Comparison of ENCODE assay signal across 1 cellular context in the genomic region with DNA sequence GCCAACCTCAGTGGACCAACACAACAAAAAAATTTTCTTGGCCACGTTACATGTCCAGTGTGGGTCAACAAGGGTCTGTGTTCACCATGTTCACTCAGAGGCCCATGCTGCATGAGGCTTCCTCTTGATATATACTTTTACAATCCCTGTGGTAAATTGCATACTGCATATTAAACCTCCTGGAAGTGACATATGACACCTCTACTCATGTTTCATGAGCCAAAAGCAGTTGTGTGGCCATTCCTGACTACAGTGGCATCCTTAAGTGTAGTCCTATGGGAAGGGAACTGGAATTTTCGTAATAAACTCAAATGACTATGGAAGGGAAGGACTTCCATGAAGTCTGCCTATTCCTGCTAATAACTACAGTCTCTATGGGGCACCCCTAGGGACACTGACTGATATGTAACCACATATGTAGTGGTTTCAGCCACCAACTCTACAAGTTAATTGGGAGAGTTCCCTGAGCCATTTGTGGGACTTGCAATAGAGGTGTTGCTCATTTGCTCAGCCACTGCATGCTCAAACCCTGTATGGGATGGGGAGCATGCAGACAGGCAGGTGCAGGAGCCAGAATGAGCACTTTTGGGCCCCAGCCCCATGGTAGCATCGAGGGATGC.
TF ChIP-seq lines count a peak whose summit lies in the region.

No MANE protein-coding gene starts in this region.

TF ChIP-seq in HEK293, 187 proteins besides CTCF, POLR2A, EP300 and RAD21 (continued from another document and continues in another):
- TF ChIP-seq, protein P1, sequence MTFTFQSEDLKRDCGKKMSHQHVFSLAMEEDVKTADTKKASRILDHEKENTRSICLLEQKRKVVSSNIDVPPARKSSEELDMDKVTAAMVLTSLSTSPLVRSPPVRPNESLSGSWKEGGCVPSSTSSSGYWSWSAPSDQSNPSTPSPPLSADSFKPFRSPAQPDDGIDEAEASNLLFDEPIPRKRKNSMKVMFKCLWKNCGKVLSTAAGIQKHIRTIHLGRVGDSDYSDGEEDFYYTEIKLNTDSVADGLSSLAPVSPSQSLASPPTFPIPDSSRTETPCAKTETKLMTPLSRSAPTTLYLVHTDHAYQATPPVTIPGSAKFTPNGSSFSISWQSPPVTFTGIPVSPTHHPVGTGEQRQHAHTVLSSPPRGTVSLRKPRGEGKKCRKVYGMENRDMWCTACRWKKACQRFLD (tag by site-specific recombination; IDR thresholded peaks at IDR 0.05): no peak
- TF ChIP-seq ZNF2 (tag by site-specific recombination; IDR thresholded peaks at IDR 0.05): no peak
- peak; percentile 30; the same call in 1 of the 2 replicates for TF ChIP-seq MZF1 (tag by site-specific recombination; IDR thresholded peaks at IDR 0.05; ENCODE audit: borderline replicate concordance)
- no peak for TF ChIP-seq ZNF76 (tag by site-specific recombination; IDR thresholded peaks at IDR 0.05; ENCODE audit: borderline replicate concordance, low read depth)
- TF ChIP-seq FEZF1 (tag by site-specific recombination; IDR thresholded peaks at IDR 0.05): peak; percentile 38
- TF ChIP-seq ZSCAN16 (tag by site-specific recombination; IDR thresholded peaks at IDR 0.05): no peak
- no peak for TF ChIP-seq KLF10 (tag by site-specific recombination; IDR thresholded peaks at IDR 0.05)
- TF ChIP-seq, protein P2, sequence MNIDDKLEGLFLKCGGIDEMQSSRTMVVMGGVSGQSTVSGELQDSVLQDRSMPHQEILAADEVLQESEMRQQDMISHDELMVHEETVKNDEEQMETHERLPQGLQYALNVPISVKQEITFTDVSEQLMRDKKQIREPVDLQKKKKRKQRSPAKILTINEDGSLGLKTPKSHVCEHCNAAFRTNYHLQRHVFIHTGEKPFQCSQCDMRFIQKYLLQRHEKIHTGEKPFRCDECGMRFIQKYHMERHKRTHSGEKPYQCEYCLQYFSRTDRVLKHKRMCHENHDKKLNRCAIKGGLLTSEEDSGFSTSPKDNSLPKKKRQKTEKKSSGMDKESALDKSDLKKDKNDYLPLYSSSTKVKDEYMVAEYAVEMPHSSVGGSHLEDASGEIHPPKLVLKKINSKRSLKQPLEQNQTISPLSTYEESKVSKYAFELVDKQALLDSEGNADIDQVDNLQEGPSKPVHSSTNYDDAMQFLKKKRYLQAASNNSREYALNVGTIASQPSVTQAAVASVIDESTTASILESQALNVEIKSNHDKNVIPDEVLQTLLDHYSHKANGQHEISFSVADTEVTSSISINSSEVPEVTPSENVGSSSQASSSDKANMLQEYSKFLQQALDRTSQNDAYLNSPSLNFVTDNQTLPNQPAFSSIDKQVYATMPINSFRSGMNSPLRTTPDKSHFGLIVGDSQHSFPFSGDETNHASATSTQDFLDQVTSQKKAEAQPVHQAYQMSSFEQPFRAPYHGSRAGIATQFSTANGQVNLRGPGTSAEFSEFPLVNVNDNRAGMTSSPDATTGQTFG (tag by site-specific recombination; IDR thresholded peaks at IDR 0.05; ENCODE audit: borderline replicate concordance): no peak
- no peak for TF ChIP-seq ZNF354C (tag by site-specific recombination; IDR thresholded peaks at IDR 0.05; ENCODE audit: borderline replicate concordance, low read depth)
- TF ChIP-seq, protein P3, sequence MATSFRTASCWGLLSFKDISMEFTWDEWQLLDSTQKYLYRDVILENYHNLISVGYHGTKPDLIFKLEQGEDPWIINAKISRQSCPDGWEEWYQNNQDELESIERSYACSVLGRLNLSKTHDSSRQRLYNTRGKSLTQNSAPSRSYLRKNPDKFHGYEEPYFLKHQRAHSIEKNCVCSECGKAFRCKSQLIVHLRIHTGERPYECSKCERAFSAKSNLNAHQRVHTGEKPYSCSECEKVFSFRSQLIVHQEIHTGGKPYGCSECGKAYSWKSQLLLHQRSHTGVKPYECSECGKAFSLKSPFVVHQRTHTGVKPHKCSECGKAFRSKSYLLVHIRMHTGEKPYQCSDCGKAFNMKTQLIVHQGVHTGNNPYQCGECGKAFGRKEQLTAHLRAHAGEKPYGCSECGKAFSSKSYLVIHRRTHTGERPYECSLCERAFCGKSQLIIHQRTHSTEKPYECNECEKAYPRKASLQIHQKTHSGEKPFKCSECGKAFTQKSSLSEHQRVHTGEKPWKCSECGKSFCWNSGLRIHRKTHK (tag by site-specific recombination; IDR thresholded peaks at IDR 0.05): no peak
- TF ChIP-seq ZNF473 (tag by site-specific recombination; IDR thresholded peaks at IDR 0.05): no peak
- TF ChIP-seq ZNF830 (tag by site-specific recombination; IDR thresholded peaks at IDR 0.05; ENCODE audit: low read depth): no peak
- TF ChIP-seq ZFP41 (tag by site-specific recombination; IDR thresholded peaks at IDR 0.05; ENCODE audit: borderline replicate concordance): no peak
- no peak for TF ChIP-seq ZBTB7A (tag by site-specific recombination; IDR thresholded peaks at IDR 0.05; ENCODE audit: low read depth)
- TF ChIP-seq KLF7 (tag by site-specific recombination; IDR thresholded peaks at IDR 0.05; ENCODE audit: borderline replicate concordance): no peak
- TF ChIP-seq ZNF248 (tag by site-specific recombination; IDR thresholded peaks at IDR 0.05): no peak
- TF ChIP-seq GFI1B (tag by site-specific recombination; IDR thresholded peaks at IDR 0.05): no peak
- TF ChIP-seq, protein P4, sequence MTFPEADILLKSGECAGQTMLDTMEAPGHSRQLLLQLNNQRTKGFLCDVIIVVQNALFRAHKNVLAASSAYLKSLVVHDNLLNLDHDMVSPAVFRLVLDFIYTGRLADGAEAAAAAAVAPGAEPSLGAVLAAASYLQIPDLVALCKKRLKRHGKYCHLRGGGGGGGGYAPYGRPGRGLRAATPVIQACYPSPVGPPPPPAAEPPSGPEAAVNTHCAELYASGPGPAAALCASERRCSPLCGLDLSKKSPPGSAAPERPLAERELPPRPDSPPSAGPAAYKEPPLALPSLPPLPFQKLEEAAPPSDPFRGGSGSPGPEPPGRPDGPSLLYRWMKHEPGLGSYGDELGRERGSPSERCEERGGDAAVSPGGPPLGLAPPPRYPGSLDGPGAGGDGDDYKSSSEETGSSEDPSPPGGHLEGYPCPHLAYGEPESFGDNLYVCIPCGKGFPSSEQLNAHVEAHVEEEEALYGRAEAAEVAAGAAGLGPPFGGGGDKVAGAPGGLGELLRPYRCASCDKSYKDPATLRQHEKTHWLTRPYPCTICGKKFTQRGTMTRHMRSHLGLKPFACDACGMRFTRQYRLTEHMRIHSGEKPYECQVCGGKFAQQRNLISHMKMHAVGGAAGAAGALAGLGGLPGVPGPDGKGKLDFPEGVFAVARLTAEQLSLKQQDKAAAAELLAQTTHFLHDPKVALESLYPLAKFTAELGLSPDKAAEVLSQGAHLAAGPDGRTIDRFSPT (tag by site-specific recombination; IDR thresholded peaks at IDR 0.05): no peak
- TF ChIP-seq YY2 (tag by site-specific recombination; IDR thresholded peaks at IDR 0.05): no peak
- TF ChIP-seq ZNF585B (tag by site-specific recombination; IDR thresholded peaks at IDR 0.05): no peak
- peak; percentile 15; the same call in 1 of the 2 replicates for TF ChIP-seq ZNF10 (tag by site-specific recombination; IDR thresholded peaks at IDR 0.05)
- TF ChIP-seq YY1 (tag by site-specific recombination; IDR thresholded peaks at IDR 0.05): no peak
- TF ChIP-seq, protein P5, sequence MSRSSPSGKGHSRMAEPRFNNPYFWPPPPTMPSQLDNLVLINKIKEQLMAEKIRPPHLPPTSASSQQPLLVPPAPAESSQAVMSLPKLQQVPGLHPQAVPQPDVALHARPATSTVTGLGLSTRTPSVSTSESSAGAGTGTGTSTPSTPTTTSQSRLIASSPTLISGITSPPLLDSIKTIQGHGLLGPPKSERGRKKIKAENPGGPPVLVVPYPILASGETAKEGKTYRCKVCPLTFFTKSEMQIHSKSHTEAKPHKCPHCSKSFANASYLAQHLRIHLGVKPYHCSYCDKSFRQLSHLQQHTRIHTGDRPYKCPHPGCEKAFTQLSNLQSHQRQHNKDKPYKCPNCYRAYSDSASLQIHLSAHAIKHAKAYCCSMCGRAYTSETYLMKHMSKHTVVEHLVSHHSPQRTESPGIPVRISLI (tag by site-specific recombination; IDR thresholded peaks at IDR 0.05): no peak
- TF ChIP-seq, protein P6, sequence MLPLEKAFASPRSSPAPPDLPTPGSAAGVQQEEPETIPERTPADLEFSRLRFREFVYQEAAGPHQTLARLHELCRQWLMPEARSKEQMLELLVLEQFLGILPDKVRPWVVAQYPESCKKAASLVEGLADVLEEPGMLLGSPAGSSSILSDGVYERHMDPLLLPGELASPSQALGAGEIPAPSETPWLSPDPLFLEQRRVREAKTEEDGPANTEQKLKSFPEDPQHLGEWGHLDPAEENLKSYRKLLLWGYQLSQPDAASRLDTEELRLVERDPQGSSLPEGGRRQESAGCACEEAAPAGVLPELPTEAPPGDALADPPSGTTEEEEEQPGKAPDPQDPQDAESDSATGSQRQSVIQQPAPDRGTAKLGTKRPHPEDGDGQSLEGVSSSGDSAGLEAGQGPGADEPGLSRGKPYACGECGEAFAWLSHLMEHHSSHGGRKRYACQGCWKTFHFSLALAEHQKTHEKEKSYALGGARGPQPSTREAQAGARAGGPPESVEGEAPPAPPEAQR (tag by site-specific recombination; IDR thresholded peaks at IDR 0.05): no peak
- no peak for TF ChIP-seq ZNF366 (tag by site-specific recombination; conservative IDR thresholded peaks at IDR 0.05)
- TF ChIP-seq, protein P7, sequence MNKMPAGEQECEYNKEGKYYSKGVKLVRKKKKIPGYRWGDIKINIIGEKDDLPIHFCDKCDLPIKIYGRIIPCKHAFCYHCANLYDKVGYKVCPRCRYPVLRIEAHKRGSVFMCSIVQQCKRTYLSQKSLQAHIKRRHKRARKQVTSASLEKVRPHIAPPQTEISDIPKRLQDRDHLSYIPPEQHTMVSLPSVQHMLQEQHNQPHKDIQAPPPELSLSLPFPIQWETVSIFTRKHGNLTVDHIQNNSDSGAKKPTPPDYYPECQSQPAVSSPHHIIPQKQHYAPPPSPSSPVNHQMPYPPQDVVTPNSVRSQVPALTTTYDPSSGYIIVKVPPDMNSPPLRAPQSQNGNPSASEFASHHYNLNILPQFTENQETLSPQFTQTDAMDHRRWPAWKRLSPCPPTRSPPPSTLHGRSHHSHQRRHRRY (tag by site-specific recombination; IDR thresholded peaks at IDR 0.05): no peak
- no peak for TF ChIP-seq ZNF501 (tag by site-specific recombination; IDR thresholded peaks at IDR 0.05)
- no peak for TF ChIP-seq ZNF610 (tag by site-specific recombination; IDR thresholded peaks at IDR 0.05; ENCODE audit: borderline replicate concordance)
- TF ChIP-seq, protein P8, sequence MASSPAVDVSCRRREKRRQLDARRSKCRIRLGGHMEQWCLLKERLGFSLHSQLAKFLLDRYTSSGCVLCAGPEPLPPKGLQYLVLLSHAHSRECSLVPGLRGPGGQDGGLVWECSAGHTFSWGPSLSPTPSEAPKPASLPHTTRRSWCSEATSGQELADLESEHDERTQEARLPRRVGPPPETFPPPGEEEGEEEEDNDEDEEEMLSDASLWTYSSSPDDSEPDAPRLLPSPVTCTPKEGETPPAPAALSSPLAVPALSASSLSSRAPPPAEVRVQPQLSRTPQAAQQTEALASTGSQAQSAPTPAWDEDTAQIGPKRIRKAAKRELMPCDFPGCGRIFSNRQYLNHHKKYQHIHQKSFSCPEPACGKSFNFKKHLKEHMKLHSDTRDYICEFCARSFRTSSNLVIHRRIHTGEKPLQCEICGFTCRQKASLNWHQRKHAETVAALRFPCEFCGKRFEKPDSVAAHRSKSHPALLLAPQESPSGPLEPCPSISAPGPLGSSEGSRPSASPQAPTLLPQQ (tag by site-specific recombination; IDR thresholded peaks at IDR 0.05): no peak
- TF ChIP-seq, protein P9, sequence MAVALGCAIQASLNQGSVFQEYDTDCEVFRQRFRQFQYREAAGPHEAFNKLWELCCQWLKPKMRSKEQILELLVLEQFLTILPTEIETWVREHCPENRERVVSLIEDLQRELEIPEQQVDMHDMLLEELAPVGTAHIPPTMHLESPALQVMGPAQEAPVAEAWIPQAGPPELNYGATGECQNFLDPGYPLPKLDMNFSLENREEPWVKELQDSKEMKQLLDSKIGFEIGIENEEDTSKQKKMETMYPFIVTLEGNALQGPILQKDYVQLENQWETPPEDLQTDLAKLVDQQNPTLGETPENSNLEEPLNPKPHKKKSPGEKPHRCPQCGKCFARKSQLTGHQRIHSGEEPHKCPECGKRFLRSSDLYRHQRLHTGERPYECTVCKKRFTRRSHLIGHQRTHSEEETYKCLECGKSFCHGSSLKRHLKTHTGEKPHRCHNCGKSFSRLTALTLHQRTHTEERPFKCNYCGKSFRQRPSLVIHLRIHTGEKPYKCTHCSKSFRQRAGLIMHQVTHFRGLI (tag by site-specific recombination; IDR thresholded peaks at IDR 0.05): no peak
- no peak for TF ChIP-seq ZNF670 (tag by site-specific recombination; IDR thresholded peaks at IDR 0.05; ENCODE audit: low read depth)
- no peak for TF ChIP-seq ZNF23 (tag by site-specific recombination; IDR thresholded peaks at IDR 0.05; ENCODE audit: borderline replicate concordance)
- TF ChIP-seq ZNF169 (tag by site-specific recombination; IDR thresholded peaks at IDR 0.05): no peak
- TF ChIP-seq ZNF433 (tag by site-specific recombination; IDR thresholded peaks at IDR 0.05; ENCODE audit: low read depth): no peak
- 0 out of 2 replicates have a peak, but pooled peaks have one; percentile 47 for TF ChIP-seq ZNF561 (tag by site-specific recombination; IDR thresholded peaks at IDR 0.05; ENCODE audit: borderline replicate concordance)
- TF ChIP-seq ZNF571 (tag by site-specific recombination; IDR thresholded peaks at IDR 0.05): no peak
- TF ChIP-seq ZNF560 (tag by site-specific recombination; IDR thresholded peaks at IDR 0.05; ENCODE audit: borderline replicate concordance): no peak
- TF ChIP-seq, protein P10, sequence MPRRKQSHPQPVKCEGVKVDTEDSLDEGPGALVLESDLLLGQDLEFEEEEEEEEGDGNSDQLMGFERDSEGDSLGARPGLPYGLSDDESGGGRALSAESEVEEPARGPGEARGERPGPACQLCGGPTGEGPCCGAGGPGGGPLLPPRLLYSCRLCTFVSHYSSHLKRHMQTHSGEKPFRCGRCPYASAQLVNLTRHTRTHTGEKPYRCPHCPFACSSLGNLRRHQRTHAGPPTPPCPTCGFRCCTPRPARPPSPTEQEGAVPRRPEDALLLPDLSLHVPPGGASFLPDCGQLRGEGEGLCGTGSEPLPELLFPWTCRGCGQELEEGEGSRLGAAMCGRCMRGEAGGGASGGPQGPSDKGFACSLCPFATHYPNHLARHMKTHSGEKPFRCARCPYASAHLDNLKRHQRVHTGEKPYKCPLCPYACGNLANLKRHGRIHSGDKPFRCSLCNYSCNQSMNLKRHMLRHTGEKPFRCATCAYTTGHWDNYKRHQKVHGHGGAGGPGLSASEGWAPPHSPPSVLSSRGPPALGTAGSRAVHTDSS (tag by site-specific recombination; IDR thresholded peaks at IDR 0.05): no peak
- TF ChIP-seq ZNF664 (tag by site-specific recombination; IDR thresholded peaks at IDR 0.05): no peak
- TF ChIP-seq, protein P11, sequence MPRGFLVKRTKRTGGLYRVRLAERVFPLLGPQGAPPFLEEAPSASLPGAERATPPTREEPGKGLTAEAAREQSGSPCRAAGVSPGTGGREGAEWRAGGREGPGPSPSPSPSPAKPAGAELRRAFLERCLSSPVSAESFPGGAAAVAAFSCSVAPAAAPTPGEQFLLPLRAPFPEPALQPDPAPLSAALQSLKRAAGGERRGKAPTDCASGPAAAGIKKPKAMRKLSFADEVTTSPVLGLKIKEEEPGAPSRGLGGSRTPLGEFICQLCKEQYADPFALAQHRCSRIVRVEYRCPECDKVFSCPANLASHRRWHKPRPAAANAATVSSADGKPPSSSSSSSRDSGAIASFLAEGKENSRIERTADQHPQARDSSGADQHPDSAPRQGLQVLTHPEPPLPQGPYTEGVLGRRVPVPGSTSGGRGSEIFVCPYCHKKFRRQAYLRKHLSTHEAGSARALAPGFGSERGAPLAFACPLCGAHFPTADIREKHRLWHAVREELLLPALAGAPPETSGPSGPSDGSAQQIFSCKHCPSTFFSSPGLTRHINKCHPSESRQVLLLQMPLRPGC (tag by site-specific recombination; IDR thresholded peaks at IDR 0.05): no peak
- no peak for TF ChIP-seq ZXDB (tag by site-specific recombination; IDR thresholded peaks at IDR 0.05)
- no peak; the same call in 1 of the 2 replicates for TF ChIP-seq TRIM28 (IDR thresholded peaks at IDR 0.05; ENCODE audit: borderline replicate concordance, low read length)
- TF ChIP-seq ZNF292 (tag by site-specific recombination; IDR thresholded peaks at IDR 0.05; ENCODE audit: borderline replicate concordance, low read depth): no peak
